ENCODE assay signal across 9 cellular contexts in genomic region chr5:68898961-68899471, GRCh38.
DNase-seq lines count a peak whose midpoint lies in the region; ATAC-seq and TF ChIP-seq lines count a peak whose summit lies in the region.
"Had no signal": no experiment of that assay in that cellular context is flagged by ENCODE, and none has a peak within 500 bp of the region (broad histone marks: within the 10 kb centered on the region; RNA-seq: fewer than 3 reads in every experiment).

No MANE protein-coding gene starts in this region.

- peak; percentile 97 for DNase-seq in DMS53 (lab: John Stamatoyannopoulos, UW)
- peak; percentile 72 for DNase-seq in NCI-H1694 treated with DMSO at 0.1 percent for 48 hours (lab: John Stamatoyannopoulos, UW)
- peak; percentile 66 for DNase-seq in adipocyte (ENCODE audit: low read depth)
- peak; percentile 65 for DNase-seq in kidney tubule cell (ENCODE audit: low spot score)
- DNase-seq in CD4-positive, alpha-beta T cell, result no peak
- no peak for DNase-seq in activated gamma-delta T cell treated with Interleukin-2 at 50 U/mL for 16 hours

- H3K4me1 ChIP-seq in adipocyte (ENCODE audit: control insufficient read depth, insufficient read depth, low read length), result peaks cover 28% of the 10 kb centered on the region

- intact Hi-C loops in CD4-positive, alpha-beta T cell (cut with DNase I, micrococcal nuclease), result no loop called here

- no peaks in the 10 kb centered on the region for H3K36me3 ChIP-seq in adipocyte (ENCODE audit: control insufficient read depth, insufficient read depth, low read length, severe bottlenecking)

- H3K9me3 ChIP-seq in adipocyte (ENCODE audit: control insufficient read depth, low read length), result no peaks in the 10 kb centered on the region
- no peaks in the 10 kb centered on the region for H3K9me3 ChIP-seq in CD4-positive, alpha-beta T cell (ENCODE audit: control insufficient read depth, low read length)

- peaks cover 17% of the 10 kb centered on the region for H3K4me1 Mint-ChIP-seq in CD4-positive, alpha-beta T cell (ENCODE audit: low read depth)

- POLR2A ChIA-PET in CD4-positive, alpha-beta T cell (lab: Charles Lee), result no interaction called here

- no peaks in the 10 kb centered on the region for H3K36me3 Mint-ChIP-seq in CD4-positive, alpha-beta T cell (ENCODE audit: low read depth)

- no peak for TF ChIP-seq CTCF in CD4-positive, alpha-beta T cell (IDR thresholded peaks at IDR 0.05)

- peak overlapping the region; percentile 17 for H3K4me3 ChIP-seq in adipocyte (ENCODE audit: low read length)

- H3K9me3 Mint-ChIP-seq in CD4-positive, alpha-beta T cell, result no peaks in the 10 kb centered on the region
- H3K9me3 Mint-ChIP-seq: stimulated activated naive CD8-positive, alpha-beta T cell treated with anti-CD3 and anti-CD28 coated beads, Interleukin-15, Interleukin-2, amounts not matched to agents 100 ng/mL and 50 ng/mL, for 24 hours had no signal

- H3K27ac ChIP-seq in CD4-positive, alpha-beta T cell (ENCODE audit: low read depth, low read length), result no peak overlapping the region

- no peak for ATAC-seq in CD4-positive, alpha-beta T cell (ENCODE audit: poor library complexity)
- ATAC-seq in GM19324 (IDR thresholded peaks at IDR 0.05; ENCODE audit: low FRiP score, unreplicated experiment), result no peak
- ATAC-seq in GM19328 (IDR thresholded peaks at IDR 0.05; ENCODE audit: unreplicated experiment), result no peak

- no peaks in the 10 kb centered on the region for H3K27me3 Mint-ChIP-seq in CD4-positive, alpha-beta T cell
- H3K27me3 Mint-ChIP-seq: stimulated activated naive CD8-positive, alpha-beta T cell treated with anti-CD3 and anti-CD28 coated beads, Interleukin-15, Interleukin-2, amounts not matched to agents 100 ng/mL and 50 ng/mL, for 24 hours had no signal

- CTCF ChIA-PET in CD4-positive, alpha-beta T cell (lab: Charles Lee), result no interaction called here

- peak overlapping the region; percentile 20 for H3K9ac ChIP-seq in adipocyte (ENCODE audit: low read length)

- H3K4me3 Mint-ChIP-seq in CD4-positive, alpha-beta T cell, result no peak overlapping the region
- H3K4me3 Mint-ChIP-seq: stimulated activated naive CD8-positive, alpha-beta T cell treated with anti-CD3 and anti-CD28 coated beads, Interleukin-15, Interleukin-2, amounts not matched to agents 100 ng/mL and 50 ng/mL, for 24 hours had no signal

- H3K27me3 ChIP-seq in adipocyte (replicated peaks; ENCODE audit: control insufficient read depth, insufficient read depth, low read length), result no peaks in the 10 kb centered on the region
- no peaks in the 10 kb centered on the region for H3K27me3 ChIP-seq in CD4-positive, alpha-beta T cell (ENCODE audit: control insufficient read depth, insufficient read depth, low read length)

- H3K27ac Mint-ChIP-seq in CD4-positive, alpha-beta T cell, result no peak overlapping the region
- H3K27ac Mint-ChIP-seq: stimulated activated naive CD8-positive, alpha-beta T cell treated with anti-CD3 and anti-CD28 coated beads, Interleukin-15, Interleukin-2, amounts not matched to agents 100 ng/mL and 50 ng/mL, for 24 hours had no signal

Comparison
In these comparisons a context has a peak if more than half of its experiments do, and no peak if none do; other contexts are left out.
1. DNase-seq: peak in DMS53 (single experiment), NCI-H1694 treated with DMSO at 0.1 percent for 48 hours (single experiment), adipocyte (single experiment) and kidney tubule cell (single experiment); none in CD4-positive, alpha-beta T cell (0 of 10) and activated gamma-delta T cell treated with Interleukin-2 at 50 U/mL for 16 hours (single experiment).